In genomic region chr2:22904126-22904684, GRCh38 we compare ENCODE assay signal across 8 cellular contexts.
DNase-seq lines count a peak whose midpoint lies in the region; ATAC-seq and TF ChIP-seq lines count a peak whose summit lies in the region.

No MANE protein-coding gene starts in this region.

- no peak for TF ChIP-seq POLR2A in tibial nerve (IDR thresholded peaks at IDR 0.05)

- intact Hi-C loops in naive thymus-derived CD4-positive, alpha-beta T cell (cut with micrococcal nuclease) = no loop called here

- TF ChIP-seq CTCF in RWPE2 (IDR thresholded peaks at IDR 0.05; ENCODE audit: poor library complexity, severe bottlenecking) (peak; percentile 52), tibial nerve (IDR thresholded peaks at IDR 0.05) (no peak)

- no peak overlapping the region for H3K4me3 ChIP-seq in RWPE2 (ENCODE audit: severe bottlenecking)
- H3K4me3 ChIP-seq in naive thymus-derived CD4-positive, alpha-beta T cell (ENCODE audit: low read length) = no peak overlapping the region
- no peak overlapping the region for H3K4me3 ChIP-seq in tibial nerve

- H3K9me3 ChIP-seq in RWPE2 (ENCODE audit: severe bottlenecking) (no peaks in the 10 kb centered on the region), tibial nerve (no peaks in the 10 kb centered on the region)
- no peaks in the 10 kb centered on the region for H3K9me3 ChIP-seq in naive thymus-derived CD4-positive, alpha-beta T cell (ENCODE audit: control insufficient read depth in 2 of 3, low read length in 3 of 3)

- no peak overlapping the region for H3K27ac Mint-ChIP-seq in naive thymus-derived CD4-positive, alpha-beta T cell
- no peak overlapping the region for H3K27ac Mint-ChIP-seq in stimulated activated naive B cell treated with anti-CD40 and anti-IgM and Interleukin-4, amounts not matched to agents 10 μg/mL and 1 μg/mL and 100 μg/mL, for 72 hours

- no peaks in the 10 kb centered on the region for H3K27me3 ChIP-seq in RWPE2 (ENCODE audit: insufficient read depth, poor library complexity, severe bottlenecking)
- H3K27me3 ChIP-seq in naive thymus-derived CD4-positive, alpha-beta T cell (ENCODE audit: control insufficient read depth in 2 of 2, insufficient read depth in 2 of 2, low read length in 2 of 2) = no peaks in the 10 kb centered on the region
- no peaks in the 10 kb centered on the region for H3K27me3 ChIP-seq in tibial nerve

- no peaks in the 10 kb centered on the region for H3K36me3 Mint-ChIP-seq in naive thymus-derived CD4-positive, alpha-beta T cell
- H3K36me3 Mint-ChIP-seq in stimulated activated naive B cell treated with anti-CD40 and anti-IgM and Interleukin-4, amounts not matched to agents 10 μg/mL and 1 μg/mL and 100 μg/mL, for 72 hours = no peaks in the 10 kb centered on the region

- CTCF ChIA-PET in naive thymus-derived CD4-positive, alpha-beta T cell (lab: Charles Lee) = no interaction called here

- no peak for TF ChIP-seq EP300 in tibial nerve (IDR thresholded peaks at IDR 0.05)

- peaks cover 0 to 10% (median 7%) of the 10 kb centered on the region in 5 donors for H3K27me3 Mint-ChIP-seq in naive thymus-derived CD4-positive, alpha-beta T cell
- peaks cover 0 to 5% of the 10 kb centered on the region in 2 donors for H3K27me3 Mint-ChIP-seq in stimulated activated naive B cell treated with anti-CD40 and anti-IgM and Interleukin-4, amounts not matched to agents 10 μg/mL and 1 μg/mL and 100 μg/mL, for 72 hours

- ATAC-seq in GM21786 (IDR thresholded peaks at IDR 0.05; ENCODE audit: unreplicated experiment) = peak; percentile 50
- no peak for ATAC-seq in RWPE2 (ENCODE audit: low read depth)
- no peak for ATAC-seq in naive thymus-derived CD4-positive, alpha-beta T cell
- no peak for ATAC-seq in stimulated activated naive B cell treated with anti-CD40 and anti-IgM and Interleukin-4, amounts not matched to agents 10 μg/mL and 1 μg/mL and 100 μg/mL, for 72 hours (replicated peaks)

- no peak overlapping the region for H3K4me3 Mint-ChIP-seq in naive thymus-derived CD4-positive, alpha-beta T cell
- no peak overlapping the region for H3K4me3 Mint-ChIP-seq in stimulated activated naive B cell treated with anti-CD40 and anti-IgM and Interleukin-4, amounts not matched to agents 10 μg/mL and 1 μg/mL and 100 μg/mL, for 72 hours

- WGBS in tibial nerve, 2 donors = 55 to 62% methylated on average over 6 of the region's 6 CpGs

- H3K4me1 ChIP-seq in RWPE2 (ENCODE audit: insufficient read depth, poor library complexity, severe bottlenecking) (no peaks in the 10 kb centered on the region), tibial nerve (no peaks in the 10 kb centered on the region)
- H3K4me1 ChIP-seq in naive thymus-derived CD4-positive, alpha-beta T cell (ENCODE audit: control insufficient read depth in 2 of 2, insufficient read depth in 2 of 2, low read length in 2 of 2) = no peaks in the 10 kb centered on the region

- DNase-seq in ELF-1 (ENCODE audit: low read depth, low spot score) (peak; percentile 66), RWPE2 (ENCODE audit: low spot score) (no peak), iPS DF 4.7 (ENCODE audit: extremely low read depth, low spot score) (peak; percentile 28), HCEC 1CT (no peak), tibial nerve (ENCODE audit: low spot score in 2 of 2) (no peak)
- DNase-seq in naive thymus-derived CD4-positive, alpha-beta T cell = no peak
- DNase-seq in stimulated activated naive B cell treated with anti-CD40 and anti-IgM and Interleukin-4, amounts not matched to agents 10 μg/mL and 1 μg/mL and 100 μg/mL, for 72 hours = no peak

- POLR2A ChIA-PET in naive thymus-derived CD4-positive, alpha-beta T cell (lab: Charles Lee) = no interaction called here

- H3K36me3 ChIP-seq in RWPE2 (ENCODE audit: low read depth) (no peaks in the 10 kb centered on the region), tibial nerve (no peaks in the 10 kb centered on the region)
- no peaks in the 10 kb centered on the region for H3K36me3 ChIP-seq in naive thymus-derived CD4-positive, alpha-beta T cell (ENCODE audit: control insufficient read depth in 2 of 3, insufficient read depth in 3 of 3, low read length in 3 of 3)

- H3K4me1 Mint-ChIP-seq in naive thymus-derived CD4-positive, alpha-beta T cell = no peaks in the 10 kb centered on the region
- H3K4me1 Mint-ChIP-seq in stimulated activated naive B cell treated with anti-CD40 and anti-IgM and Interleukin-4, amounts not matched to agents 10 μg/mL and 1 μg/mL and 100 μg/mL, for 72 hours = no peaks in the 10 kb centered on the region

- peaks cover 0 to 3% (median 0%) of the 10 kb centered on the region in 11 donors for H3K9me3 Mint-ChIP-seq in naive thymus-derived CD4-positive, alpha-beta T cell
- peaks cover 0 to 1% of the 10 kb centered on the region in 2 donors for H3K9me3 Mint-ChIP-seq in stimulated activated naive B cell treated with anti-CD40 and anti-IgM and Interleukin-4, amounts not matched to agents 10 μg/mL and 1 μg/mL and 100 μg/mL, for 72 hours

- no peak overlapping the region for H3K27ac ChIP-seq in RWPE2 (ENCODE audit: poor library complexity, severe bottlenecking)
- no peak overlapping the region for H3K27ac ChIP-seq in naive thymus-derived CD4-positive, alpha-beta T cell (ENCODE audit: low read depth, low read length)
- no peak overlapping the region for H3K27ac ChIP-seq in tibial nerve

Comparison
In these comparisons a context has a peak if more than half of its experiments do, and no peak if none do; other contexts are left out.
1. DNase-seq: peak in ELF-1 (single experiment) and iPS DF 4.7 (single experiment); none in RWPE2 (single experiment), HCEC 1CT (single experiment), naive thymus-derived CD4-positive, alpha-beta T cell (0 of 9), tibial nerve (0 of 2) and stimulated activated naive B cell treated with anti-CD40 and anti-IgM and Interleukin-4, amounts not matched to agents 10 μg/mL and 1 μg/mL and 100 μg/mL, for 72 hours (single experiment).